Comparison of ENCODE assay signal across 1 cellular context in genomic region chr7:81284576-81284975, GRCh38.
TF ChIP-seq lines count a peak whose summit lies in the region.

No MANE protein-coding gene starts in this region.

TF ChIP-seq in WTC11, 78 proteins besides CTCF, POLR2A, EP300 and RAD21 (continued from another document):
- TF ChIP-seq ZNF532 (CRISPR knock-in tag; IDR thresholded peaks at IDR 0.05; ENCODE audit: borderline replicate concordance) (no peak), HMGXB4 (CRISPR knock-in tag; IDR thresholded peaks at IDR 0.05) (no peak), SMAD4 (CRISPR knock-in tag; IDR thresholded peaks at IDR 0.05) (no peak), MLX (CRISPR knock-in tag; IDR thresholded peaks at IDR 0.05) (no peak), ZNF423 (CRISPR knock-in tag; IDR thresholded peaks at IDR 0.05) (no peak), ZNF219 (CRISPR knock-in tag; IDR thresholded peaks at IDR 0.05; ENCODE audit: borderline replicate concordance) (no peak), ZNF512 (CRISPR knock-in tag; IDR thresholded peaks at IDR 0.05; ENCODE audit: borderline replicate concordance) (no peak)
- TF ChIP-seq, protein P1, sequence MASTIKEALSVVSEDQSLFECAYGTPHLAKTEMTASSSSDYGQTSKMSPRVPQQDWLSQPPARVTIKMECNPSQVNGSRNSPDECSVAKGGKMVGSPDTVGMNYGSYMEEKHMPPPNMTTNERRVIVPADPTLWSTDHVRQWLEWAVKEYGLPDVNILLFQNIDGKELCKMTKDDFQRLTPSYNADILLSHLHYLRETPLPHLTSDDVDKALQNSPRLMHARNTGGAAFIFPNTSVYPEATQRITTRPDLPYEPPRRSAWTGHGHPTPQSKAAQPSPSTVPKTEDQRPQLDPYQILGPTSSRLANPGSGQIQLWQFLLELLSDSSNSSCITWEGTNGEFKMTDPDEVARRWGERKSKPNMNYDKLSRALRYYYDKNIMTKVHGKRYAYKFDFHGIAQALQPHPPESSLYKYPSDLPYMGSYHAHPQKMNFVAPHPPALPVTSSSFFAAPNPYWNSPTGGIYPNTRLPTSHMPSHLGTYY (CRISPR knock-in tag; IDR thresholded peaks at IDR 0.05): no peak
- TF ChIP-seq, protein P2, sequence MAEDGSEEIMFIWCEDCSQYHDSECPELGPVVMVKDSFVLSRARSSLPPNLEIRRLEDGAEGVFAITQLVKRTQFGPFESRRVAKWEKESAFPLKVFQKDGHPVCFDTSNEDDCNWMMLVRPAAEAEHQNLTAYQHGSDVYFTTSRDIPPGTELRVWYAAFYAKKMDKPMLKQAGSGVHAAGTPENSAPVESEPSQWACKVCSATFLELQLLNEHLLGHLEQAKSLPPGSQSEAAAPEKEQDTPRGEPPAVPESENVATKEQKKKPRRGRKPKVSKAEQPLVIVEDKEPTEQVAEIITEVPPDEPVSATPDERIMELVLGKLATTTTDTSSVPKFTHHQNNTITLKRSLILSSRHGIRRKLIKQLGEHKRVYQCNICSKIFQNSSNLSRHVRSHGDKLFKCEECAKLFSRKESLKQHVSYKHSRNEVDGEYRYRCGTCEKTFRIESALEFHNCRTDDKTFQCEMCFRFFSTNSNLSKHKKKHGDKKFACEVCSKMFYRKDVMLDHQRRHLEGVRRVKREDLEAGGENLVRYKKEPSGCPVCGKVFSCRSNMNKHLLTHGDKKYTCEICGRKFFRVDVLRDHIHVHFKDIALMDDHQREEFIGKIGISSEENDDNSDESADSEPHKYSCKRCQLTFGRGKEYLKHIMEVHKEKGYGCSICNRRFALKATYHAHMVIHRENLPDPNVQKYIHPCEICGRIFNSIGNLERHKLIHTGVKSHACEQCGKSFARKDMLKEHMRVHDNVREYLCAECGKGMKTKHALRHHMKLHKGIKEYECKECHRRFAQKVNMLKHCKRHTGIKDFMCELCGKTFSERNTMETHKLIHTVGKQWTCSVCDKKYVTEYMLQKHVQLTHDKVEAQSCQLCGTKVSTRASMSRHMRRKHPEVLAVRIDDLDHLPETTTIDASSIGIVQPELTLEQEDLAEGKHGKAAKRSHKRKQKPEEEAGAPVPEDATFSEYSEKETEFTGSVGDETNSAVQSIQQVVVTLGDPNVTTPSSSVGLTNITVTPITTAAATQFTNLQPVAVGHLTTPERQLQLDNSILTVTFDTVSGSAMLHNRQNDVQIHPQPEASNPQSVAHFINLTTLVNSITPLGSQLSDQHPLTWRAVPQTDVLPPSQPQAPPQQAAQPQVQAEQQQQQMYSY (CRISPR knock-in tag; IDR thresholded peaks at IDR 0.05): no peak
